40 cellular contexts compared by ENCODE assay signal in genomic region chr2:15601681-15602080, GRCh38.
"Had no signal": no experiment of that assay in that cellular context is flagged by ENCODE, and none has a peak within 500 bp of the region (broad histone marks: within the 10 kb centered on the region; RNA-seq: fewer than 3 reads in every experiment).

No MANE protein-coding gene starts in this region.

- H3K9me3 ChIP-seq: adrenal gland, ascending aorta, body of pancreas, breast epithelium had no signal

- H3K27ac Mint-ChIP-seq: activated naive CD4-positive, alpha-beta T cell treated with anti-CD3 and anti-CD28 coated beads for 36 hours; activated naive CD4-positive, alpha-beta T cell treated with anti-CD3 and anti-CD28 coated beads, Interleukin-2, amount 10 ng/mL, durations not matched to agents 7 days and 5 days; activated naive CD4-positive, alpha-beta T cell treated with anti-CD3 and anti-CD28 coated beads, Interleukin-2, amount 50 U/mL, for 24 hours; activated naive CD8-positive, alpha-beta T cell; activated naive CD8-positive, alpha-beta T cell treated with anti-CD3 and anti-CD28 coated beads for 36 hours; activated naive CD8-positive, alpha-beta T cell treated with anti-CD3 and anti-CD28 coated beads, Interleukin-2, amount 10 ng/mL, durations not matched to agents 7 days and 5 days; activated naive CD8-positive, alpha-beta T cell treated with anti-CD3 and anti-CD28 coated beads, Interleukin-2, amount 50 U/mL, for 24 hours; activated T-cell treated with anti-CD3 and anti-CD28 coated beads, Interleukin-2, amount 50 U/mL, for 72 hours; activated T-helper 1 cell treated with anti-CD3 and anti-CD28 coated beads, Interleukin-12 subunit alpha, Interleukin-12 subunit beta, Interleukin-2, Interleukin-4 antibody, amounts not matched to agents 30 ng/mL and 10 ng/mL and 1 ng/mL, durations not matched to agents 14 hours and 24 hours and 36 hours; activated T-helper 17 cell treated with anti-CD3 and anti-CD28 coated beads, Interleukin-2, amount 50 U/mL, for 72 hours; activated T-helper 2 cell treated with anti-CD3 and anti-CD28 coated beads, Interferon-gamma antibody, Interleukin-2, Interleukin-4, amounts not matched to agents 10 μg/mL and 5 μg/mL and 100 μg/mL, durations not matched to agents 14 hours and 24 hours and 36 hours had no signal

- H3K27me3 ChIP-seq: adrenal gland, ascending aorta, body of pancreas, brain microvascular endothelial cell, breast epithelium, cardiac muscle cell had no signal

- ATAC-seq: activated naive CD4-positive, alpha-beta T cell treated with anti-CD3 and anti-CD28 coated beads, Interleukin-2, amount 50 U/mL, for 72 hours; activated naive CD8-positive, alpha-beta T cell treated with anti-CD3 and anti-CD28 coated beads, Interleukin-2, amount 50 U/mL, for 24 hours; activated T-cell treated with anti-CD3 and anti-CD28 coated beads, Interleukin-2, amount 50 U/mL, for 4 hours; activated T-cell treated with anti-CD3 and anti-CD28 coated beads, Interleukin-2, amount 50 U/mL, for 72 hours; activated T-helper 17 cell treated with anti-CD3 and anti-CD28 coated beads, Interleukin-2, amount 50 U/mL, for 72 hours; body of pancreas had no signal

- H3K9me3 Mint-ChIP-seq: activated naive CD4-positive, alpha-beta T cell treated with anti-CD3 and anti-CD28 coated beads for 36 hours; activated naive CD4-positive, alpha-beta T cell treated with anti-CD3 and anti-CD28 coated beads, Interleukin-2, amount 10 ng/mL, durations not matched to agents 7 days and 5 days; activated naive CD4-positive, alpha-beta T cell treated with anti-CD3 and anti-CD28 coated beads, Interleukin-2, amount 50 U/mL, for 24 hours; activated naive CD4-positive, alpha-beta T cell treated with anti-CD3 and anti-CD28 coated beads, Interleukin-2, amount 50 U/mL, for 72 hours; activated naive CD8-positive, alpha-beta T cell treated with anti-CD3 and anti-CD28 coated beads for 36 hours; activated naive CD8-positive, alpha-beta T cell treated with anti-CD3 and anti-CD28 coated beads, Interleukin-2, amount 10 ng/mL, durations not matched to agents 7 days and 5 days; activated naive CD8-positive, alpha-beta T cell treated with anti-CD3 and anti-CD28 coated beads, Interleukin-2, amount 50 U/mL, for 24 hours; activated T-cell treated with anti-CD3 and anti-CD28 coated beads, Interleukin-2, amount 50 U/mL, for 24 hours; activated T-cell treated with anti-CD3 and anti-CD28 coated beads, Interleukin-2, amount 50 U/mL, for 4 hours; activated T-cell treated with anti-CD3 and anti-CD28 coated beads, Interleukin-2, amount 50 U/mL, for 72 hours; activated T-helper 1 cell treated with anti-CD3 and anti-CD28 coated beads, Interleukin-12 subunit alpha, Interleukin-12 subunit beta, Interleukin-2, Interleukin-4 antibody, amounts not matched to agents 30 ng/mL and 10 ng/mL and 1 ng/mL, durations not matched to agents 14 hours and 24 hours and 36 hours; activated T-helper 17 cell treated with anti-CD3 and anti-CD28 coated beads, Interleukin-2, amount 50 U/mL, for 72 hours; activated T-helper 2 cell treated with anti-CD3 and anti-CD28 coated beads, Interferon-gamma antibody, Interleukin-2, Interleukin-4, amounts not matched to agents 10 μg/mL and 5 μg/mL and 100 μg/mL, durations not matched to agents 14 hours and 24 hours and 36 hours; brain; central memory CD8-positive, alpha-beta T cell had no signal

- H3K4me1 Mint-ChIP-seq: activated naive CD4-positive, alpha-beta T cell treated with anti-CD3 and anti-CD28 coated beads, Interleukin-2, amount 10 ng/mL, durations not matched to agents 7 days and 5 days; activated naive CD4-positive, alpha-beta T cell treated with anti-CD3 and anti-CD28 coated beads, Interleukin-2, amount 50 U/mL, for 24 hours; activated naive CD8-positive, alpha-beta T cell treated with anti-CD3 and anti-CD28 coated beads for 36 hours; activated naive CD8-positive, alpha-beta T cell treated with anti-CD3 and anti-CD28 coated beads, Interleukin-2, amount 50 U/mL, for 24 hours; brain had no signal

- H3K27ac ChIP-seq: adrenal gland, ascending aorta, body of pancreas, brain microvascular endothelial cell, breast epithelium, cardiac muscle cell had no signal

- H3K27me3 Mint-ChIP-seq: activated naive CD4-positive, alpha-beta T cell treated with anti-CD3 and anti-CD28 coated beads, Interleukin-2, amount 10 ng/mL, durations not matched to agents 7 days and 5 days; activated naive CD4-positive, alpha-beta T cell treated with anti-CD3 and anti-CD28 coated beads, Interleukin-2, amount 50 U/mL, for 24 hours; activated naive CD8-positive, alpha-beta T cell; activated naive CD8-positive, alpha-beta T cell treated with anti-CD3 and anti-CD28 coated beads for 36 hours; activated naive CD8-positive, alpha-beta T cell treated with anti-CD3 and anti-CD28 coated beads, Interleukin-2, amount 10 ng/mL, durations not matched to agents 7 days and 5 days; activated naive CD8-positive, alpha-beta T cell treated with anti-CD3 and anti-CD28 coated beads, Interleukin-2, amount 50 U/mL, for 24 hours; activated T-cell treated with anti-CD3 and anti-CD28 coated beads, Interleukin-2, amount 50 U/mL, for 24 hours; activated T-helper 17 cell treated with anti-CD3 and anti-CD28 coated beads, Interleukin-2, amount 50 U/mL, for 72 hours; brain; central memory CD8-positive, alpha-beta T cell had no signal

- DNase-seq: activated effector memory CD4-positive, alpha-beta T cell treated with anti-CD3 and anti-CD28 coated beads, Interleukin-2, amount 50 U/mL, for 16 hours; activated effector memory CD4-positive, alpha-beta T cell treated with Interleukin-2 at 50 U/mL for 16 hours; activated gamma-delta T cell; activated gamma-delta T cell treated with Interleukin-2 at 50 U/mL for 16 hours; activated naive CD4-positive, alpha-beta T cell; activated naive CD4-positive, alpha-beta T cell treated with anti-CD3 and anti-CD28 coated beads for 36 hours; activated naive CD4-positive, alpha-beta T cell treated with anti-CD3 and anti-CD28 coated beads, Interleukin-2, amount 10 ng/mL, durations not matched to agents 7 days and 5 days; activated naive CD4-positive, alpha-beta T cell treated with anti-CD3 and anti-CD28 coated beads, Interleukin-2, amount 50 U/mL, for 16 hours; activated naive CD4-positive, alpha-beta T cell treated with Interleukin-2 at 50 U/mL for 16 hours; activated naive CD8-positive, alpha-beta T cell treated with anti-CD3 and anti-CD28 coated beads for 36 hours; activated naive CD8-positive, alpha-beta T cell treated with anti-CD3 and anti-CD28 coated beads, Interleukin-2, amount 10 ng/mL, durations not matched to agents 7 days and 5 days; activated naive CD8-positive, alpha-beta T cell treated with anti-CD3 and anti-CD28 coated beads, Interleukin-2, amount 50 U/mL, for 24 hours; activated T-cell treated with anti-CD3 and anti-CD28 coated beads, Interleukin-2, amount 50 U/mL, for 1 hour; activated T-cell treated with anti-CD3 and anti-CD28 coated beads, Interleukin-2, amount 50 U/mL, for 24 hours; activated T-cell treated with anti-CD3 and anti-CD28 coated beads, Interleukin-2, amount 50 U/mL, for 4 hours; activated T-cell treated with anti-CD3 and anti-CD28 coated beads, Interleukin-2, amount 50 U/mL, for 48 hours; activated T-cell treated with anti-CD3 and anti-CD28 coated beads, Interleukin-2, amount 50 U/mL, for 72 hours; adrenal gland; amniotic stem cell; amygdala; anterior cingulate cortex; aorta; body of pancreas; brain microvascular endothelial cell; caudate nucleus; central memory CD4-positive, alpha-beta T cell; cerebellar nuclear complex had no signal

- H3K4me3 Mint-ChIP-seq: activated naive CD4-positive, alpha-beta T cell treated with anti-CD3 and anti-CD28 coated beads for 36 hours; activated naive CD4-positive, alpha-beta T cell treated with anti-CD3 and anti-CD28 coated beads, Interleukin-2, amount 10 ng/mL, durations not matched to agents 7 days and 5 days; activated naive CD4-positive, alpha-beta T cell treated with anti-CD3 and anti-CD28 coated beads, Interleukin-2, amount 50 U/mL, for 24 hours; activated naive CD8-positive, alpha-beta T cell; activated naive CD8-positive, alpha-beta T cell treated with anti-CD3 and anti-CD28 coated beads for 36 hours; activated naive CD8-positive, alpha-beta T cell treated with anti-CD3 and anti-CD28 coated beads, Interleukin-2, amount 10 ng/mL, durations not matched to agents 7 days and 5 days; activated naive CD8-positive, alpha-beta T cell treated with anti-CD3 and anti-CD28 coated beads, Interleukin-2, amount 50 U/mL, for 24 hours; activated T-cell treated with anti-CD3 and anti-CD28 coated beads, Interleukin-2, amount 50 U/mL, for 24 hours; activated T-cell treated with anti-CD3 and anti-CD28 coated beads, Interleukin-2, amount 50 U/mL, for 4 hours; activated T-cell treated with anti-CD3 and anti-CD28 coated beads, Interleukin-2, amount 50 U/mL, for 72 hours; activated T-helper 1 cell treated with anti-CD3 and anti-CD28 coated beads, Interleukin-12 subunit alpha, Interleukin-12 subunit beta, Interleukin-2, Interleukin-4 antibody, amounts not matched to agents 30 ng/mL and 10 ng/mL and 1 ng/mL, durations not matched to agents 14 hours and 24 hours and 36 hours; activated T-helper 17 cell treated with anti-CD3 and anti-CD28 coated beads, Interleukin-2, amount 50 U/mL, for 72 hours; brain; central memory CD8-positive, alpha-beta T cell had no signal

- FAIRE-seq: astrocyte, bronchial epithelial cell had no signal
